23 cellular contexts compared by ENCODE assay signal in the genomic region with DNA sequence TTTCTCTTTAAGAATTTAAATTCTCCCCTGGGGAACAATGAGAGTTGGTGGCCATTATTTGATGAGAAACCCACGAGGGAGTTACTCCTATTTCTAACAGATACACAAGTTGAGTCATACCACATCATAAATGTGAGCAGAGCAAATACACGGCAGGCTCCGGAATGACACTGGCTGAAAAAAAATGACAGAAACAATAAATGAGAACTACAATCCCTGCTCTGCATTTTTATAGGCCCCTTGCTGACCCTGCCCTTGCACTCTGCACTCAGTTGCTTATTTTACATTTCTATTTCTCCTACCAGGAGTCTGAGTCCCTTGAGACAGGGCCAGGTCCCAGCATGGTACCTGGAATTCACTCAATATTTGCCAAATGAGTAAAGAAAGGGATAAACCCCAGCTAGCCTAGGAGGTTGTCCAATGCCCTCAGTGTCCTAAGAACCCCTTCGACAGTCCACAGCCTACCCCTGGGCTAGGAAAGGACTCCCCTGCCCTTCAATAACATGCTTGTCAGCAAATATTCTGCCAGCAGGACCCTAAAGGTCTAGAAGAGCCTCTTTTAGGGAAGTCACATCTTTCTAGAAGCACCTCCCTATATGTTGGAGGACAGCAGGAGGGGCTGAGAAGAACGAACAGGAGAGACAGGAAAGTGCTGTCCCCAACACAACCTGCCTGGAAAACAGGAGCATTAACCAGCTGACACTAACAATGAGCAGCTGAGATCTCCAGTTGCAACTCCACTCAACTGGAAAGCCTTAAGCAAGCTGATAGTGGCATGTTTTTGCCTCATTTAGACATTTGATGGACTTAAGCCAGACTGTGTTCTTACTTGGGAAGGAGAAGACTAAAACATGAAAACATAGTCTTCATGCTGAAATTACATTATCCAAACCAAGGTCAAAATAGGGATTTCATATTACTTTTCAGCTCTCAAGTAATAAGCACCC.
A peak's percentile ranks its signal among the peaks of the same experiment; 100 is the strongest.
DNase-seq lines count a peak whose midpoint lies in the region; ATAC-seq and TF ChIP-seq lines count a peak whose summit lies in the region.
"Had no signal": no experiment of that assay in that cellular context is flagged by ENCODE, and none has a peak within 500 bp of the region (broad histone marks: within the 10 kb centered on the region; RNA-seq: fewer than 3 reads in every experiment).

No MANE protein-coding gene starts in this region.

- no peak for TF ChIP-seq CTCF in thyroid gland (IDR thresholded peaks at IDR 0.05)

- intact Hi-C loops in activated naive CD4-positive, alpha-beta T cell treated with anti-CD3 and anti-CD28 coated beads for 36 hours (cut with micrococcal nuclease) = no loop called here
- intact Hi-C loops in thyroid gland (cut with DNase I) = no loop called here

- no peaks in the 10 kb centered on the region for H3K9me3 ChIP-seq in thyroid gland
- H3K9me3 ChIP-seq: gastrocnemius medialis had no signal

- no peaks in the 10 kb centered on the region for H3K27me3 Mint-ChIP-seq in activated naive CD4-positive, alpha-beta T cell treated with anti-CD3 and anti-CD28 coated beads for 36 hours (ENCODE audit: low read depth)
- no peaks in the 10 kb centered on the region for H3K27me3 Mint-ChIP-seq in activated T-cell treated with anti-CD3 and anti-CD28 coated beads, Interleukin-2, amount 50 U/mL, for 72 hours (ENCODE audit: low read depth)
- H3K27me3 Mint-ChIP-seq: CD4-positive, alpha-beta memory T cell; T-helper 17 cell had no signal

- peaks cover 12% of the 10 kb centered on the region for H3K9me3 Mint-ChIP-seq in activated naive CD4-positive, alpha-beta T cell treated with anti-CD3 and anti-CD28 coated beads for 36 hours
- peaks cover 0 to 3% of the 10 kb centered on the region in 2 donors for H3K9me3 Mint-ChIP-seq in activated T-cell treated with anti-CD3 and anti-CD28 coated beads, Interleukin-2, amount 50 U/mL, for 72 hours

- peak overlapping the region in 1 of 3 donors; percentile 37 for H3K27ac ChIP-seq in thyroid gland
- H3K27ac ChIP-seq: epithelial cell of prostate, gastrocnemius medialis had no signal

- CTCF ChIA-PET in activated naive CD4-positive, alpha-beta T cell treated with anti-CD3 and anti-CD28 coated beads for 36 hours (lab: Charles Lee) = interaction anchor here (0.9 kb wide), 1 partner anchor 11 kb away, joined by 3 read pairs; no protein-coding TSS in a partner anchor

- no peak overlapping the region for H3K4me3 Mint-ChIP-seq in activated naive CD4-positive, alpha-beta T cell treated with anti-CD3 and anti-CD28 coated beads for 36 hours
- H3K4me3 Mint-ChIP-seq in activated T-cell treated with anti-CD3 and anti-CD28 coated beads, Interleukin-2, amount 50 U/mL, for 72 hours = no peak overlapping the region
- H3K4me3 Mint-ChIP-seq: CD4-positive, alpha-beta memory T cell; GM23338; T-helper 17 cell; WTC11 had no signal

- H3K27ac Mint-ChIP-seq in activated naive CD4-positive, alpha-beta T cell treated with anti-CD3 and anti-CD28 coated beads for 36 hours = peak overlapping the region; percentile 46
- H3K27ac Mint-ChIP-seq in activated T-cell treated with anti-CD3 and anti-CD28 coated beads, Interleukin-2, amount 50 U/mL, for 72 hours = no peak overlapping the region
- H3K27ac Mint-ChIP-seq: CD4-positive, alpha-beta memory T cell; T-helper 17 cell; WTC11 had no signal

- H3K4me1 Mint-ChIP-seq in activated naive CD4-positive, alpha-beta T cell treated with anti-CD3 and anti-CD28 coated beads for 36 hours (ENCODE audit: low read depth) = no peaks in the 10 kb centered on the region
- H3K4me1 Mint-ChIP-seq in activated T-cell treated with anti-CD3 and anti-CD28 coated beads, Interleukin-2, amount 50 U/mL, for 72 hours (ENCODE audit: low read depth) = no peaks in the 10 kb centered on the region
- H3K4me1 Mint-ChIP-seq: CD4-positive, alpha-beta memory T cell; T-helper 17 cell had no signal

- no peak for TF ChIP-seq POLR2A in thyroid gland (IDR thresholded peaks at IDR 0.05)

- no peaks in the 10 kb centered on the region for H3K27me3 ChIP-seq in thyroid gland
- H3K27me3 ChIP-seq: gastrocnemius medialis had no signal

- no peaks in the 10 kb centered on the region for H3K36me3 ChIP-seq in thyroid gland
- H3K36me3 ChIP-seq: gastrocnemius medialis had no signal

- no peak overlapping the region for H3K4me3 ChIP-seq in thyroid gland (replicated peaks in 1 of 3)
- H3K4me3 ChIP-seq: gastrocnemius medialis, GM23338 had no signal

- ATAC-seq in activated T-cell treated with anti-CD3 and anti-CD28 coated beads, Interleukin-2, amount 50 U/mL, for 72 hours (replicated peaks in 1 of 2) = no peak
- no peak for ATAC-seq in HG03442 (IDR thresholded peaks at IDR 0.05; ENCODE audit: unreplicated experiment)
- ATAC-seq: gastrocnemius medialis, GM23338, right cardiac atrium, T-helper 17 cell, WTC11 had no signal

- H3K36me3 Mint-ChIP-seq in activated naive CD4-positive, alpha-beta T cell treated with anti-CD3 and anti-CD28 coated beads for 36 hours (ENCODE audit: low read depth) = peaks cover 8% of the 10 kb centered on the region
- H3K36me3 Mint-ChIP-seq in activated T-cell treated with anti-CD3 and anti-CD28 coated beads, Interleukin-2, amount 50 U/mL, for 72 hours (ENCODE audit: insufficient read depth in 2 of 2) = no peaks in the 10 kb centered on the region
- H3K36me3 Mint-ChIP-seq: CD4-positive, alpha-beta memory T cell had no signal

- peaks cover 4 to 21% of the 10 kb centered on the region in 2 donors for H3K4me1 ChIP-seq in thyroid gland
- H3K4me1 ChIP-seq: gastrocnemius medialis had no signal

- no peak for DNase-seq in activated naive CD4-positive, alpha-beta T cell treated with anti-CD3 and anti-CD28 coated beads for 36 hours
- no peak for DNase-seq in activated naive CD4-positive, alpha-beta T cell treated with Interleukin-2 at 50 U/mL for 16 hours
- peak; percentile 18 for DNase-seq in NCI-H69 (lab: John Stamatoyannopoulos, UW)
- DNase-seq in fibroblast of peridontal ligament (ENCODE audit: extremely low read depth) = peak; percentile 66
- DNase-seq in thyroid gland = peak; percentile 41
- DNase-seq in activated T-cell treated with anti-CD3 and anti-CD28 coated beads, Interleukin-2, amount 50 U/mL, for 72 hours = no peak
- DNase-seq in HUDEP-2 (lab: John Stamatoyannopoulos, UW; ENCODE audit: unreplicated experiment in 76 of 76) = no peak
- DNase-seq: ACHN; activated CD4-positive, alpha-beta T cell treated with anti-CD3 and anti-CD28 coated beads, Interleukin-2, amount 50 U/mL, for 48 hours; activated gamma-delta T cell treated with Interleukin-2 at 50 U/mL for 16 hours; activated T-cell treated with anti-CD3 and anti-CD28 coated beads for 4 hours; amygdala; CD4-positive, alpha-beta memory T cell; central memory CD4-positive, alpha-beta T cell; gastrocnemius medialis; kidney; NCI-H82; right cardiac atrium; T-helper 17 cell had no signal

- 73 to 74% methylated on average over 5 of the region's 5 CpGs for WGBS in thyroid gland, 2 donors

Comparison
In these comparisons a context has a peak if more than half of its experiments do, and no peak if none do; other contexts are left out.
1. DNase-seq: peak in NCI-H69 (single experiment), fibroblast of peridontal ligament (single experiment) and thyroid gland (2 of 2); none in activated naive CD4-positive, alpha-beta T cell treated with anti-CD3 and anti-CD28 coated beads for 36 hours (single experiment), activated naive CD4-positive, alpha-beta T cell treated with Interleukin-2 at 50 U/mL for 16 hours (single experiment), activated T-cell treated with anti-CD3 and anti-CD28 coated beads, Interleukin-2, amount 50 U/mL, for 72 hours (0 of 2) and HUDEP-2 (0 of 76).